Comparison of ENCODE assay signal across 10 cellular contexts in the genomic region with DNA sequence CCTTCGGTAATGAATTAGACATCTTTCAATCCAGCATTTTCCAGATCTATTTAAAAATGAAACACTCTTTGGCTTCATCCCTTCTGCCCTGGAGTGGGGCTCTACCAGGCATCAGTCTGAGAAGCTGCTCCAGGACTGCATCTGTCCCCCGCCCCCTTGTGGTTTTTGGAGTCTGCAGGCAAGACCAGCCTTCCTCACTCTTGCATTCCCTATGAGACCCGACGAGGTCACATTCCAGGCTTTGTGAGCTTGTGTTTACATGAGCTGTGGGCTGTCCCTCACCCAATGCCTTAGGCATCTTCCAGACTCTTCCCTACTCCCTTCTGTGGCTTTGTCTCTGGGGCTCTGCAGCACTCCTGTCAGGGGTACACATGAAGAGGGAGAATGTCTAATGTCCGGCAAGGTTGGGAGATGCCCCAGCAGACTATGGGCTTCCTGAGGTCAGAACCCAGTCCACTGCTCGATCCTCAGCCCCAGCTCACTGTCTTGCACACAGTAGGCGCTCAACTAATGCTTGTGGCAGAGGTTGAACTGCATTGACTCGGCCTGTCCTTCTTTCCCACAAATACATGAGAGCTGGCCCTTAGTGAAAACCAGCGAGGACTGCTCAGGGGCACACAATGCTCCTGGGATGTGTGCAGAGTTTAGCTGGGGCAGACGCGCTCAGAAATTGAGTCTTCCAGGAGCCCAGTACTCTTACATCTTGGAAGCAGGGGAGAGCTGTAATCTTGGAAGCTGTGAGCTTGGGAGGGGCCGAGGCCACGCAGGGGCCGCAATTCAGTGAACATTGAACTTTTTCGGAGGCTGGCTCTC. TPM values are rescaled to one million over a fixed set of nuclear protein-coding genes. Genes with fewer than 3 reads are reported as not detected.
DNase-seq lines count a peak whose midpoint lies in the region; ATAC-seq and TF ChIP-seq lines count a peak whose summit lies in the region.
"Had no signal": no experiment of that assay in that cellular context is flagged by ENCODE, and none has a peak within 500 bp of the region (broad histone marks: within the 10 kb centered on the region; RNA-seq: fewer than 3 reads in every experiment).

No MANE protein-coding gene starts in this region.

- H3K36me3 Mint-ChIP-seq in activated naive CD8-positive, alpha-beta T cell treated with anti-CD3 and anti-CD28 coated beads for 36 hours, result no peaks in the 10 kb centered on the region
- no peaks in the 10 kb centered on the region for H3K36me3 Mint-ChIP-seq in activated naive CD8-positive, alpha-beta T cell treated with anti-CD3 and anti-CD28 coated beads, Interleukin-2, amount 50 U/mL, for 24 hours (ENCODE audit: low read depth)
- H3K36me3 Mint-ChIP-seq in activated T-cell treated with anti-CD3 and anti-CD28 coated beads, Interleukin-2, amount 50 U/mL, for 24 hours (ENCODE audit: low read depth), result no peaks in the 10 kb centered on the region

- TF ChIP-seq EP300 in stomach (IDR thresholded peaks at IDR 0.05), result no peak

- DNase-seq in activated naive CD8-positive, alpha-beta T cell treated with anti-CD3 and anti-CD28 coated beads for 36 hours, result no peak
- DNase-seq in activated naive CD8-positive, alpha-beta T cell treated with anti-CD3 and anti-CD28 coated beads, Interleukin-2, amount 50 U/mL, for 24 hours, result no peak
- peak; percentile 23 to 61 for DNase-seq in SJSA1 (ENCODE audit: low read depth in 1 of 2, low spot score in 2 of 2)
- peak; percentile 67 for DNase-seq in iPS-NIHi11 (ENCODE audit: low spot score)
- DNase-seq in vagina (ENCODE audit: extremely low spot score in 2 of 2), result peak; percentile 80 to 92
- DNase-seq in stomach, result no peak
- DNase-seq in activated T-cell treated with anti-CD3 and anti-CD28 coated beads, Interleukin-2, amount 50 U/mL, for 24 hours, result no peak
- no peak for DNase-seq in NCI-H345 (lab: John Stamatoyannopoulos, UW)

- no peaks in the 10 kb centered on the region for H3K9me3 Mint-ChIP-seq in activated naive CD8-positive, alpha-beta T cell treated with anti-CD3 and anti-CD28 coated beads for 36 hours
- H3K9me3 Mint-ChIP-seq in activated naive CD8-positive, alpha-beta T cell treated with anti-CD3 and anti-CD28 coated beads, Interleukin-2, amount 50 U/mL, for 24 hours, result no peaks in the 10 kb centered on the region
- H3K9me3 Mint-ChIP-seq in activated T-cell treated with anti-CD3 and anti-CD28 coated beads, Interleukin-2, amount 50 U/mL, for 24 hours, result no peaks in the 10 kb centered on the region

- H3K27ac Mint-ChIP-seq in activated naive CD8-positive, alpha-beta T cell treated with anti-CD3 and anti-CD28 coated beads for 36 hours, result peak overlapping the region; percentile 18
- H3K27ac Mint-ChIP-seq in activated naive CD8-positive, alpha-beta T cell treated with anti-CD3 and anti-CD28 coated beads, Interleukin-2, amount 50 U/mL, for 24 hours, result no peak overlapping the region
- H3K27ac Mint-ChIP-seq in activated T-cell treated with anti-CD3 and anti-CD28 coated beads, Interleukin-2, amount 50 U/mL, for 24 hours, result no peak overlapping the region

- WGBS in stomach, 5 donors, result 45 to 58% (median 49%) methylated on average over 12 to 15 of the region's 15 CpGs

- H3K27me3 ChIP-seq in SJSA1 (replicated peaks) (no peaks in the 10 kb centered on the region), vagina (no peaks in the 10 kb centered on the region), stomach (no peaks in the 10 kb centered on the region)
- H3K27me3 ChIP-seq: BLaER1 had no signal

- peaks cover 2% of the 10 kb centered on the region for H3K4me1 Mint-ChIP-seq in activated naive CD8-positive, alpha-beta T cell treated with anti-CD3 and anti-CD28 coated beads for 36 hours
- H3K4me1 Mint-ChIP-seq in activated naive CD8-positive, alpha-beta T cell treated with anti-CD3 and anti-CD28 coated beads, Interleukin-2, amount 50 U/mL, for 24 hours, result no peaks in the 10 kb centered on the region
- H3K4me1 Mint-ChIP-seq in activated T-cell treated with anti-CD3 and anti-CD28 coated beads, Interleukin-2, amount 50 U/mL, for 24 hours (ENCODE audit: low read depth), result no peaks in the 10 kb centered on the region

- no peak overlapping the region for H3K4me3 ChIP-seq in SJSA1
- H3K4me3 ChIP-seq in vagina, result no peak overlapping the region
- H3K4me3 ChIP-seq in stomach, result no peak overlapping the region
- H3K4me3 ChIP-seq: BLaER1, thoracic aorta had no signal

- no peaks in the 10 kb centered on the region for H3K36me3 ChIP-seq in SJSA1
- H3K36me3 ChIP-seq in vagina, result no peaks in the 10 kb centered on the region
- H3K36me3 ChIP-seq in stomach, result no peaks in the 10 kb centered on the region
- H3K36me3 ChIP-seq: BLaER1, thoracic aorta had no signal

- H3K27ac ChIP-seq in SJSA1, result no peak overlapping the region
- H3K27ac ChIP-seq in vagina, result no peak overlapping the region
- H3K27ac ChIP-seq in stomach, result no peak overlapping the region
- H3K27ac ChIP-seq: BLaER1, thoracic aorta had no signal

- peaks cover 6% of the 10 kb centered on the region; the same call in 1 of the 2 replicates for H3K4me1 ChIP-seq in SJSA1 (replicated peaks)
- H3K4me1 ChIP-seq in vagina, result no peaks in the 10 kb centered on the region
- H3K4me1 ChIP-seq in stomach, result peaks cover 0 to 10% (median 4%) of the 10 kb centered on the region in 4 donors
- H3K4me1 ChIP-seq: BLaER1 had no signal

- TF ChIP-seq POLR2A in vagina (IDR thresholded peaks at IDR 0.05), result no peak
- no peak for TF ChIP-seq POLR2A in stomach (IDR thresholded peaks at IDR 0.05)

- no peak for ATAC-seq in activated naive CD8-positive, alpha-beta T cell treated with anti-CD3 and anti-CD28 coated beads, Interleukin-2, amount 50 U/mL, for 24 hours

- H3K9me3 ChIP-seq in SJSA1 (replicated peaks), result no peaks in the 10 kb centered on the region
- no peaks in the 10 kb centered on the region for H3K9me3 ChIP-seq in vagina
- no peaks in the 10 kb centered on the region for H3K9me3 ChIP-seq in stomach
- H3K9me3 ChIP-seq: BLaER1, thoracic aorta had no signal

- peaks cover 7% of the 10 kb centered on the region for H3K27me3 Mint-ChIP-seq in activated naive CD8-positive, alpha-beta T cell treated with anti-CD3 and anti-CD28 coated beads for 36 hours
- H3K27me3 Mint-ChIP-seq in activated naive CD8-positive, alpha-beta T cell treated with anti-CD3 and anti-CD28 coated beads, Interleukin-2, amount 50 U/mL, for 24 hours, result peaks cover 17% of the 10 kb centered on the region
- peaks cover 14% of the 10 kb centered on the region for H3K27me3 Mint-ChIP-seq in activated T-cell treated with anti-CD3 and anti-CD28 coated beads, Interleukin-2, amount 50 U/mL, for 24 hours

- no peak for TF ChIP-seq CTCF in vagina (IDR thresholded peaks at IDR 0.05)
- no peak for TF ChIP-seq CTCF in stomach (IDR thresholded peaks at IDR 0.05)

- intact Hi-C loops in vagina (cut with DNase I) (no loop called here), stomach (cut with DNase I; ENCODE audit: low total_unique reads) (no loop called here)

- H3K4me3 Mint-ChIP-seq in activated naive CD8-positive, alpha-beta T cell treated with anti-CD3 and anti-CD28 coated beads for 36 hours, result no peak overlapping the region
- no peak overlapping the region for H3K4me3 Mint-ChIP-seq in activated naive CD8-positive, alpha-beta T cell treated with anti-CD3 and anti-CD28 coated beads, Interleukin-2, amount 50 U/mL, for 24 hours
- H3K4me3 Mint-ChIP-seq in activated T-cell treated with anti-CD3 and anti-CD28 coated beads, Interleukin-2, amount 50 U/mL, for 24 hours, result no peak overlapping the region

RNA-seq across cellular contexts. Expression of a gene that starts 11.6 kb away (rescaled TPM):
- 1 to 10 TPM; 1.4 to 1.8 TPM for total RNA-seq in activated naive CD8-positive, alpha-beta T cell treated with anti-CD3 and anti-CD28 coated beads for 36 hours
- not detected in 2 replicates for total RNA-seq in SJSA1 (2014; rRNA removed; shearing (Covaris generic))
- total RNA-seq in vagina (16.2 TPM), stomach (100 to 1,000 TPM in 2 of 5 donors, 10 to 100 TPM in 1, 1 to 10 TPM in 2; 6.8 to 121 (median 24.9) TPM)
- 100 to 1,000 TPM in 2 of 3 donors, 10 to 100 TPM in 1; 88.8 to 113 (median 104) TPM for polyA plus RNA-seq in stomach

Comparison
In these comparisons a context has a peak if more than half of its experiments do, and no peak if none do; other contexts are left out.
1. DNase-seq: peak in SJSA1 (2 of 2), iPS-NIHi11 (single experiment) and vagina (2 of 2); none in activated naive CD8-positive, alpha-beta T cell treated with anti-CD3 and anti-CD28 coated beads for 36 hours (single experiment), activated naive CD8-positive, alpha-beta T cell treated with anti-CD3 and anti-CD28 coated beads, Interleukin-2, amount 50 U/mL, for 24 hours (single experiment), stomach (single experiment), activated T-cell treated with anti-CD3 and anti-CD28 coated beads, Interleukin-2, amount 50 U/mL, for 24 hours (single experiment) and NCI-H345 (single experiment).